ENCODE assay signal across 8 cellular contexts in the genomic region with DNA sequence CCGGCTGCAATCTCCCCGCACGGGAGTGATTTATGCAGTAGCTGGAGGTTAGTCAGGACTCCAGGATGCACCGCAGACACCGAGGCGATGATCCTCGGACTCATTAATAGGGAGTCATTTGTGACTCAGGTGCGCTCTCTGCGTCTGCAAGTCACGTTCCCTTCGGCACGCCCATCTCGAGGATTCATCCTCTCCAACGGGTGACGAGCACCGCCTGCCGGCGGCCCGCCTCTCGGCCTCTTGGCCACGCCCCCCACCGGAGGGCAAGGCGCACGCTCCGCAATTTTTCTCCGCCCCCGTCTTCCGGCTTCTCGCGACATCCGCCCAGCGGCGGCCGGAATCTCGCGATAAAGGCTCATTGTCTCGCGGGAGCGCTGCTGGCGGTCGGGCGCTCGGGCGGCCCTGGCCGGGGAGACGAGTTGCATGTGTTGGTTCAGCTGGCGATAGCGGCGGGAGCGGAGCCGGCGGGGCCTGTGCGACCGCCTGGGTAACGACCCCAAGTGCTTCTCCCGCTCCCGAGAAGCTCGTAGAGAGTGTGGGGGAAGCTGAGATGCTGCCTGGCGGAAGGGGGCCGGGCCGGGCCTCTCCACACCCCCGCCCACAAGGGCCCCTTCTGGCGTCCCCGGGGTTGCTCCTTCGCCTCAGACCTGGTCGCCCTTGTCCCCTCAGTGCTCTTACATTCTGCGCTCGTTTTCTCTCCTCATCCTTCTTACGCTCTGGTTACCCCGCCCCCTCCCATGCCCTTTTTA. TPM values are rescaled to one million over a fixed set of nuclear protein-coding genes. Genes with fewer than 3 reads are reported as not detected.
DNase-seq lines count a peak whose midpoint lies in the region; ATAC-seq and TF ChIP-seq lines count a peak whose summit lies in the region.

A gene with protein sequence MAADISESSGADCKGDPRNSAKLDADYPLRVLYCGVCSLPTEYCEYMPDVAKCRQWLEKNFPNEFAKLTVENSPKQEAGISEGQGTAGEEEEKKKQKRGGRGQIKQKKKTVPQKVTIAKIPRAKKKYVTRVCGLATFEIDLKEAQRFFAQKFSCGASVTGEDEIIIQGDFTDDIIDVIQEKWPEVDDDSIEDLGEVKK (plus strand): TSS at position 361 of the 749 bp plus-strand sequence. CDS start 878 bp downstream, outside the sequence.

- H3K79me2 ChIP-seq in parathyroid adenoma = peaks cover 29% of the 10 kb centered on the region

- peak within 1 kb of the TSS; percentile 71 for H2AFZ ChIP-seq in parathyroid adenoma

- peak within 1 kb of the TSS; percentile 69 for H3K4me3 ChIP-seq in GM12875 (ENCODE audit: low read depth, low read length)
- H3K4me3 ChIP-seq in adipocyte (ENCODE audit: low read length) = peak within 1 kb of the TSS; percentile 99
- peak within 1 kb of the TSS; percentile 65 for H3K4me3 ChIP-seq in cardiac muscle cell
- H3K4me3 ChIP-seq in parathyroid adenoma (ENCODE audit: low read depth, low read length) = peak within 1 kb of the TSS; percentile 73
- peak within 1 kb of the TSS; percentile 70 to 86 (median 78) for H3K4me3 ChIP-seq in tibial nerve

- peak; percentile 97 for ATAC-seq in HG02798 (IDR thresholded peaks at IDR 0.05; ENCODE audit: poor library complexity, unreplicated experiment)

- H3K27ac ChIP-seq in cardiac muscle cell (peak within 1 kb of the TSS; percentile 92), parathyroid adenoma (peak within 1 kb of the TSS; percentile 77), tibial nerve (peak within 1 kb of the TSS; percentile 55 to 89 (median 85))

- peak within 1 kb of the TSS; percentile 79 for H3K4me2 ChIP-seq in parathyroid adenoma (ENCODE audit: low read length)

- peaks cover 31% of the 10 kb centered on the region for H3K36me3 ChIP-seq in adipocyte (ENCODE audit: control insufficient read depth, insufficient read depth, low read length, severe bottlenecking)
- peaks cover 29% of the 10 kb centered on the region for H3K36me3 ChIP-seq in cardiac muscle cell
- H3K36me3 ChIP-seq in parathyroid adenoma (ENCODE audit: control insufficient read depth, insufficient read depth, low read length) = no peaks in the 10 kb centered on the region
- peaks cover 0 to 28% (median 12%) of the 10 kb centered on the region in 3 donors for H3K36me3 ChIP-seq in tibial nerve

- WGBS in tibial nerve, 2 donors = 0% methylated on average over 47 to 70 of the region's 70 CpGs

- H3K27me3 ChIP-seq in adipocyte (replicated peaks; ENCODE audit: control insufficient read depth, insufficient read depth, low read length) (no peaks in the 10 kb centered on the region), cardiac muscle cell (no peaks in the 10 kb centered on the region), parathyroid adenoma (ENCODE audit: control insufficient read depth, insufficient read depth, low read length) (no peaks in the 10 kb centered on the region), tibial nerve (no peaks in the 10 kb centered on the region)

- peak; percentile 62 to 74 for TF ChIP-seq POLR2A in tibial nerve (IDR thresholded peaks at IDR 0.05)

- DNase-seq in NCI-H1417 treated with DMSO at 0.1 percent for 48 hours (lab: John Stamatoyannopoulos, UW) (peak; percentile 97), SW480 (ENCODE audit: low spot score) (peak; percentile 96), adipocyte (ENCODE audit: low read depth) (peak; percentile 99), cardiac muscle cell (ENCODE audit: low read depth in 1 of 2, low spot score in 1 of 2) (peak; percentile 97 to 98), tibial nerve (ENCODE audit: low spot score in 2 of 2) (peak; percentile 96)

- H3K9me3 ChIP-seq in adipocyte (ENCODE audit: control insufficient read depth, low read length) (no peaks in the 10 kb centered on the region), cardiac muscle cell (ENCODE audit: low read depth) (no peaks in the 10 kb centered on the region), parathyroid adenoma (ENCODE audit: control insufficient read depth, low read length) (no peaks in the 10 kb centered on the region), tibial nerve (no peaks in the 10 kb centered on the region)

- H3K4me1 ChIP-seq in adipocyte (ENCODE audit: control insufficient read depth, insufficient read depth, low read length) = peaks cover 17% of the 10 kb centered on the region
- peaks cover 8% of the 10 kb centered on the region for H3K4me1 ChIP-seq in cardiac muscle cell (ENCODE audit: low read depth)
- peaks cover 11% of the 10 kb centered on the region for H3K4me1 ChIP-seq in parathyroid adenoma
- peaks cover 0 to 38% (median 12%) of the 10 kb centered on the region in 4 donors for H3K4me1 ChIP-seq in tibial nerve

- peak; percentile 89 to 96 for TF ChIP-seq EP300 in tibial nerve (IDR thresholded peaks at IDR 0.05)

- TF ChIP-seq CTCF in GM12875 (IDR thresholded peaks at IDR 0.05; ENCODE audit: borderline replicate concordance, insufficient read depth, low read depth, low read length) (peak; percentile 94), cardiac muscle cell (IDR thresholded peaks at IDR 0.05; ENCODE audit: low read depth, low read length) (peak; percentile 88), parathyroid adenoma (IDR thresholded peaks at IDR 0.05) (peak; percentile 95), tibial nerve (IDR thresholded peaks at IDR 0.05) (peak; percentile 88 to 97 (median 89))

- peak within 1 kb of the TSS; percentile 98 for H3K9ac ChIP-seq in adipocyte (ENCODE audit: low read length)
- H3K9ac ChIP-seq in parathyroid adenoma = peak within 1 kb of the TSS; percentile 63

RNA-seq across cellular contexts. Expression of the gene that starts here (rescaled TPM):
- 23.6 and 31.7 TPM in 2 replicates for total RNA-seq in cardiac muscle cell
- polyA plus RNA-seq in cardiac muscle cell = 87.6 and 88.2 TPM in 2 replicates
- 10 to 100 TPM; 12.6 to 25.1 (median 17.3) TPM for total RNA-seq in tibial nerve

Comparison
In these comparisons a context has a peak if more than half of its experiments do, and no peak if none do; other contexts are left out.
1. Peak in every context shown above with its lines: DNase-seq, ATAC-seq, H3K4me3 ChIP-seq and H3K27ac ChIP-seq.